ENCODE assay signal across 17 cellular contexts in the genomic region with DNA sequence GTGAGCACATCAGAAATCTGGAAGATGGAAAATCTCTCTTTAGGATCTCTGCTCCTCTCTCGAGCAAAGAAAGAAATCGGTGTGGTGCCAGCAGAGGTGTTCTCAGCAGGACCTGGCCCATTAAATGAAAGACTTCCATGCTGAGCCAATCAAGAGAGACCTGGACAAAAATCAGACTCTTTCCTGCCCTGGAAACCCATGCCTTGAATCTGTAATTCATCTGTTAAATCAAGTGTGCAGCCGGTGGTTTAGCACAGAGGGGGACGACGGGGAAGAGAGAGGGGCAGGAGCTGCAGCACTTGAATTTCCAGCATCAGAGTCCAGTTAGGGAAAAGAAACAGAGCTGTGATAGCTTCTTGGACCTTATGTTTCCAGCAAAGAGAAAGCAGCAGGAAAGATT.
"Had no signal": no experiment of that assay in that cellular context is flagged by ENCODE, and none has a peak within 500 bp of the region (broad histone marks: within the 10 kb centered on the region; RNA-seq: fewer than 3 reads in every experiment).

No MANE protein-coding gene starts in this region.

- ATAC-seq: lower lobe of right lung, right cardiac atrium had no signal

- H3K27ac ChIP-seq: brain microvascular endothelial cell, coronary artery, esophagus squamous epithelium, lower lobe of right lung, suprapubic skin, upper lobe of left lung had no signal

- H3K4me1 ChIP-seq: lower lobe of right lung, upper lobe of left lung had no signal

- H3K27me3 ChIP-seq: brain microvascular endothelial cell, suprapubic skin, upper lobe of left lung had no signal

- DNase-seq: activated CD4-positive, alpha-beta memory T cell treated with anti-CD3 and anti-CD28 coated beads, Interleukin-2, amount 10 ng/mL, durations not matched to agents 7 days and 5 days; activated CD4-positive, alpha-beta T cell treated with anti-CD3 and anti-CD28 coated beads for 4 hours; activated naive CD4-positive, alpha-beta T cell treated with anti-CD3 and anti-CD28 coated beads, Interleukin-2, amount 50 U/mL, for 16 hours; activated T-cell treated with anti-CD3 and anti-CD28 coated beads, Interleukin-2, amount 50 U/mL, for 24 hours; brain microvascular endothelial cell; esophagus squamous epithelium; hippocampal formation; lower lobe of right lung; midbrain; posterior cingulate gyrus; right cardiac atrium; T-helper 2 cell; upper lobe of left lung had no signal

- H3K9me3 ChIP-seq: esophagus squamous epithelium, lower lobe of right lung, suprapubic skin, upper lobe of left lung had no signal

- H3K4me3 ChIP-seq: coronary artery, esophagus squamous epithelium, lower lobe of right lung, suprapubic skin, upper lobe of left lung had no signal

- FAIRE-seq: endothelial cell of umbilical vein, small intestine had no signal

- H3K36me3 ChIP-seq: brain microvascular endothelial cell, esophagus squamous epithelium, lower lobe of right lung, suprapubic skin, upper lobe of left lung had no signal
